Comparison of ENCODE assay signal across 35 cellular contexts in the genomic region with DNA sequence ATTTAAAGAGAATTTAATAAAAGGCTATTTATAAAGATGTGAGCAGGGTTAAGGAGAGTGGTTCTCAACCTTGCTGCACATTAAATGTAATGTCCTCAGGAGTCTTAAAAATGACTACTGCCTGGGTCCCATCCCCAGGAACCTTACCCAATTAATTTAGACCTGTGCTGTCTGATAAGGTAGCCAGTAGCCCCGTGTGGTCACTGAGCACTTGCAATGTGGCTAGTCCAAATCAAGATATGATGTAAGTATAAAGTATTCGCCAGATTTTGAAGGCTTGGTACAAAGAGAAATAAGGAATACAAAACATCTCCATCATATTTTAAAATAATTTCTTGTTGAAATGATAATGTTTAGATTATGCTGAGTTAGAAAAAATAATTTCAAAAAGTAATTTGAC.
"Had no signal": no experiment of that assay in that cellular context is flagged by ENCODE, and none has a peak within 500 bp of the region (broad histone marks: within the 10 kb centered on the region; RNA-seq: fewer than 3 reads in every experiment).

No MANE protein-coding gene starts in this region.

- H3K36me3 ChIP-seq: MG63 had no signal

- H3K27ac ChIP-seq: KMS-11 had no signal

- H3K9ac ChIP-seq: KMS-11 had no signal

- DNase-seq: Karpas-422, Kasumi-1, KBM-7, KG1, MG63, MM.1S, MV-4-11, NCI-H1048, NCI-H1092, NCI-H1092 treated with DMSO at 0.1 percent for 48 hours, NCI-H1105, NCI-H1105 treated with DMSO at 0.1 percent for 48 hours, NCI-H1417, NCI-H1417 treated with DMSO at 0.1 percent for 48 hours, NCI-H1436, NCI-H1436 treated with DMSO at 0.1 percent for 48 hours, NCI-H146, NCI-H1694, NCI-H1694 treated with DMSO at 0.1 percent for 48 hours, NCI-H187, NCI-H187 treated with DMSO at 0.1 percent for 48 hours, NCI-H1930, NCI-H2029, NCI-H2029 treated with DMSO at 0.1 percent for 48 hours, NCI-H2081, NCI-H2081 treated with DMSO at 0.1 percent for 48 hours, NCI-H2107, NCI-H2171, NCI-H2171 treated with DMSO at 0.1 percent for 48 hours, NCI-H2227 treated with DMSO at 0.1 percent for 48 hours, NCI-H226, NCI-H345, NCI-H446, NCI-H446 treated with DMSO at 0.1 percent for 48 hours had no signal

- H3K4me3 ChIP-seq: MG63 had no signal

- H3K9me3 ChIP-seq: MG63 had no signal
